In the genomic region with DNA sequence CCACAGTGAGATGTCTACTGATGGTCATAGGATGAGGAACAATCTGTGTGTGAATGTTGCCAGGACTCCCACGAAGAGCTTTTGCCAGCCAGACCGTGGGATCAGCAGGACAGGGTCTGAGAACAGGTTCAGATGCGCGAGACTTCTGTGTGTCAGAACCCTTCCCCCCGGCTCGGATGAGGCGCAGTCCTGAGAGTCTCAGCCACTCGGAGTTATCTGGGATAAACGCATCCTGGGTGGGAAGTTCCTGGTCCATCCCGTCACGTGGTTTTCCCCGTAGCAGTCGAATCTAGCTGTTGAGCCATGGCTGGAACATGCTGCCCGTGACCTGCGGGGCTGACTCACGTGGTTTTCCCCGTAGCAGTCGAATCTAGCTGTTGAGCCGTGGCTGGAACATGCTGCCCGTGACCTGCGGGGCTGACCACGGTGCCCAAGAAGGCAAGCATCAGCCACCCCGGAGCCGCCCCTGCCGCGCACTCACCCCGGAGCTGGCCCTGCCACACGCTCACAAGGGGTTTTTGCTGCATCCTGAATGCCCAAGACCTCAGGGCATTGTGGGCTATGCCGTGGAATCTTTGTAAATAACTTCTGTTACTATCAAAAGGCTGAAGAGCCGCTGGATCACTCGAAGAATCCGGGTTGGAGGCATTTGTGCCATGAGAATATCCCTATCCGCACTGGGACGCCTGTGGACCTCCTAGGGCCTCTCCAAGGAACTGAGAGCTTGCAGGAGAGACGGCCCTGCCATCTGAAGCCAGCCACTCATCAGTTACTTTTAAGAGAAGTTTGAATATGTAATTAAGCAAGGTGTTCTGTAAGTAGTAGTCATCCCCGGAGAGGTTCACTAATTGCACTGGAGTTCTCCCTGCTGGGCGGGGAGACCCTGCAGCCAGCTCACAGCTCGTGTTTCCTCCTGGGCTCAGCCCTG, we compare ENCODE assay signal across 17 cellular contexts.
"Had no signal": no experiment of that assay in that cellular context is flagged by ENCODE, and none has a peak within 500 bp of the region (broad histone marks: within the 10 kb centered on the region; RNA-seq: fewer than 3 reads in every experiment).

No MANE protein-coding gene starts in this region.

- H3K27me3 Mint-ChIP-seq: activated CD4-positive, alpha-beta T cell treated with anti-CD3 and anti-CD28 coated beads, Interleukin-2, amount 10 ng/mL, durations not matched to agents 7 days and 5 days; activated naive CD8-positive, alpha-beta T cell treated with anti-CD3 and anti-CD28 coated beads, Interleukin-2, amount 10 ng/mL, durations not matched to agents 7 days and 5 days had no signal

- H3K4me2 ChIP-seq: hepatocyte had no signal

- H3K9me3 Mint-ChIP-seq: activated CD4-positive, alpha-beta T cell treated with anti-CD3 and anti-CD28 coated beads, Interleukin-2, amount 10 ng/mL, durations not matched to agents 7 days and 5 days; activated naive CD8-positive, alpha-beta T cell treated with anti-CD3 and anti-CD28 coated beads, Interleukin-2, amount 10 ng/mL, durations not matched to agents 7 days and 5 days; nephron had no signal

- H3K27me3 ChIP-seq: ascending aorta, hepatocyte, stomach had no signal

- H3K79me2 ChIP-seq: hepatocyte had no signal

- H3K4me3 Mint-ChIP-seq: activated CD4-positive, alpha-beta T cell treated with anti-CD3 and anti-CD28 coated beads, Interleukin-2, amount 10 ng/mL, durations not matched to agents 7 days and 5 days; activated naive CD8-positive, alpha-beta T cell treated with anti-CD3 and anti-CD28 coated beads, Interleukin-2, amount 10 ng/mL, durations not matched to agents 7 days and 5 days; nephron had no signal

- H2AFZ ChIP-seq: hepatocyte had no signal

- H3K27ac ChIP-seq: ascending aorta, hepatocyte, left ventricle myocardium inferior, stomach, thoracic aorta had no signal

- H3K4me3 ChIP-seq: ascending aorta, hepatocyte, left ventricle myocardium inferior, stomach, thoracic aorta had no signal

- FAIRE-seq: colon, endometrium, keratinocyte had no signal

- DNase-seq: activated CD4-positive, alpha-beta T cell treated with anti-CD3 and anti-CD28 coated beads, Interleukin-2, amount 10 ng/mL, durations not matched to agents 7 days and 5 days; activated naive CD4-positive, alpha-beta T cell; activated naive CD8-positive, alpha-beta T cell treated with anti-CD3 and anti-CD28 coated beads, Interleukin-2, amount 10 ng/mL, durations not matched to agents 7 days and 5 days; activated T-cell treated with anti-CD3 and anti-CD28 coated beads for 4 hours; left ventricle myocardium inferior; mesenchymal stem cell; stimulated activated CD4-positive, alpha-beta T cell treated with anti-CD3 and anti-CD28 coated beads, Interleukin-12 subunit alpha, Interleukin-12 subunit beta, amount 100 ng/mL, for 4 hours; stimulated activated CD4-positive, alpha-beta T cell treated with anti-CD3 and anti-CD28 coated beads, Interleukin-2, amount 100 ng/mL, for 24 hours; stomach; T-helper 2 cell had no signal

- H3K27ac Mint-ChIP-seq: activated CD4-positive, alpha-beta T cell treated with anti-CD3 and anti-CD28 coated beads, Interleukin-2, amount 10 ng/mL, durations not matched to agents 7 days and 5 days; activated naive CD8-positive, alpha-beta T cell treated with anti-CD3 and anti-CD28 coated beads, Interleukin-2, amount 10 ng/mL, durations not matched to agents 7 days and 5 days had no signal

- H3K4me1 Mint-ChIP-seq: activated naive CD8-positive, alpha-beta T cell treated with anti-CD3 and anti-CD28 coated beads, Interleukin-2, amount 10 ng/mL, durations not matched to agents 7 days and 5 days had no signal

- H3K4me1 ChIP-seq: stomach had no signal

- H3K9me3 ChIP-seq: ascending aorta, left ventricle myocardium inferior, stomach, thoracic aorta had no signal
